ENCODE assay signal across 1 cellular context in the genomic region with DNA sequence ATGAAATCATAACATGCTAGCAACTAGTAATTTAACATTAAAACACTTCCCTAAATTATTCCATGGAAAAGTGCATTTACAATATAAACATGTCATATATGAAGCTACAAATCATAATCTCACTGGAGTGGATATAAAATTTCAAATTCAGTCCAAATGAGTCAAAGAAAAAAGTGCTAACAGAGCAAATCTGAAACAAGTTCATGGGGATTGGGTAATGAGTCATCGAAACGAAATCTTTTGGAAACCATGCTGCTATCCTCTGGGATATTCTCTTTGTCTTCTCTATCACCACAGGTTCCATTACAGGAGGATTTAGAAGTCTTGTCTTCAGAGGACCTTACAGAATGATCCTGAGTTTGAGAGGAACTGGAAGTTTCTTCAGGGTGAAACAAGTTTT.
TF ChIP-seq lines count a peak whose summit lies in the region.

No MANE protein-coding gene starts in this region.

TF ChIP-seq in HepG2, 621 proteins besides CTCF, POLR2A, EP300 and RAD21:
- TF ChIP-seq MAFF (IDR thresholded peaks at IDR 0.05; ENCODE audit: low read depth, low read length) (peak; percentile 65), ZHX1 (CRISPR knock-in tag; IDR thresholded peaks at IDR 0.05; ENCODE audit: low read depth) (no peak), MAFK (conservative IDR thresholded peaks at IDR 0.05 in 1 of 2, IDR thresholded peaks at IDR 0.05 in 1 of 2; ENCODE audit: low read length in 2 of 2) (peak in 1 of 2 experiments; percentile 69; a peak in 3 of 4 replicates)
